In the genomic region with DNA sequence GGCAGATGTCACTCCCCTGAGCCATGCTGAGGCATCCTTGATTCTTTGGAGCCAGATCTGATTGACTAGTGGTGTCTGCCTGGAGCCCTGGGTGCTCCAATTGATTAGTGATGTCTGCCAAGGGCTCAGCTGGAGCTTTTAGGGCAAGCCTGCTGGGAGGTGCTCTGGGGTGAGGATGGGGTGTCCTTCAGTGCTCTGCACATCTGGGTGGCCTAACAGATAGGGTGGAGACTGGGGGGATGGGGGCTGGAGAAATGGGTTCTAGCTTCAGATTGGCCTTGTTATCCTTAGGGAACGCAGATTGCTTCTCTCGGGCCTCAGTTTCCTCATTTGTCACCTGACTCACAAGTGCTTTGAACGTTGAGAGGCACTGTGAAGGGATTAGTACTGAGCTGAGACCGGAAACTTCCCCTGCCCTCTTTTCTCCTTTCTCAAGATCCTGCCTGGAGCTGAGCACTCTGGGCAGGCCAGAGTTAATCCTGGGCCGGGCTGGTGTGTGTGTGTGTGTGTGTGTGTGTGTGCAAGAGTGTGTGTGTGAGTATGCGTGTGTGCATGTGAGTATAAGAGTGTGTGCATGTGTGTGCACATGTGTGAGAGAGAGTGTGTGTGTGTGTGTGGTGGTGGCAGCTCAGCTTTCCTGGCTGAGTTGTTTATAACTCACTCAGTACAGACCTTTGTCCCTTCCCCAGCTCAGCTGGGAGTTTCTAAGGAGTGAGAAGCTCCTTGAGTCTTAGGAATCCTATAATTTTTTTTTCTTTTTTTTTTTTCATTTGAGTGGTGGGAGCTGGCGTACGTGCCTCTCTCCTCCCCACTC, we compare ENCODE assay signal across 18 cellular contexts. TPM values are rescaled to one million over a fixed set of nuclear protein-coding genes. Genes with fewer than 3 reads are reported as not detected.
A peak's percentile ranks its signal among the peaks of the same experiment; 100 is the strongest.
DNase-seq lines count a peak whose midpoint lies in the region; ATAC-seq, FAIRE-seq and TF ChIP-seq lines count a peak whose summit lies in the region.
"Had no signal": no experiment of that assay in that cellular context is flagged by ENCODE, and none has a peak within 500 bp of the region (broad histone marks: within the 10 kb centered on the region; RNA-seq: fewer than 3 reads in every experiment).

No MANE protein-coding gene starts in this region.

- H3K4me1 Mint-ChIP-seq in neural progenitor cell = peaks cover 56% of the 10 kb centered on the region

- WGBS in trophoblast cell (ENCODE audit: extremely low coverage, insufficient coverage, insufficient read length) = no CpG with 5 or more reads among the region's 8 CpGs

- H3K14ac ChIP-seq in trophoblast cell (ENCODE audit: low read length) = no peak overlapping the region

- no peak overlapping the region for H4K91ac ChIP-seq in trophoblast cell (ENCODE audit: low read depth, low read length)

- no peaks in the 10 kb centered on the region for H3K36me3 Mint-ChIP-seq in neural progenitor cell
- H3K36me3 Mint-ChIP-seq: activated naive CD4-positive, alpha-beta T cell treated with anti-CD3 and anti-CD28 coated beads, Interleukin-2, amount 50 U/mL, for 72 hours had no signal

- CTCF ChIA-PET in OCI-LY7 (lab: Charles Lee; ENCODE audit: unreplicated experiment) = interaction anchor here (0.9 to 1.1 kb wide), 2 partner anchors 9 to 178 kb away, joined by 3 to 4 read pairs; no protein-coding TSS in a partner anchor

- no TSS peak for BruUV-seq in OCI-LY7 (replicated peaks; lab: Mats Ljungman, UMichigan)

- H3K4me2 ChIP-seq in OCI-LY7 (ENCODE audit: low read length) (no peak overlapping the region), neural progenitor cell (peak overlapping the region; percentile 35), trophoblast cell (ENCODE audit: low read length) (no peak overlapping the region)

- peak overlapping the region; percentile 31 to 52 for H3K9ac ChIP-seq in duodenal mucosa (ENCODE audit: low read depth in 1 of 2, low read length in 2 of 2)
- H3K9ac ChIP-seq in neural progenitor cell = no peak overlapping the region
- no peak overlapping the region for H3K9ac ChIP-seq in trophoblast cell (ENCODE audit: low read length)

- H3K4me1 ChIP-seq in OCI-LY7 (ENCODE audit: insufficient read depth, low read length, poor library complexity, severe bottlenecking) = peaks cover 3% of the 10 kb centered on the region
- H3K4me1 ChIP-seq in duodenal mucosa (ENCODE audit: control insufficient read depth in 1 of 2, insufficient read depth in 2 of 2, low read length in 2 of 2) = peaks cover 56 to 65% of the 10 kb centered on the region in 2 donors
- H3K4me1 ChIP-seq in neural progenitor cell = peaks cover 29% of the 10 kb centered on the region
- H3K4me1 ChIP-seq in trophoblast cell (ENCODE audit: control insufficient read depth in 1 of 2, insufficient read depth in 2 of 2, low read length in 2 of 2) = peaks cover 8% of the 10 kb centered on the region in 2 experiments
- H3K4me1 ChIP-seq: BE2C had no signal

- no peak overlapping the region for H3K4me3 ChIP-seq in OCI-LY7 (ENCODE audit: low read depth, low read length, poor library complexity, severe bottlenecking)
- peak overlapping the region in 1 of 2 donors; percentile 34 for H3K4me3 ChIP-seq in duodenal mucosa (ENCODE audit: low read depth in 1 of 2, low read length in 2 of 2)
- H3K4me3 ChIP-seq in neural progenitor cell = no peak overlapping the region
- H3K4me3 ChIP-seq in trophoblast cell (ENCODE audit: low read depth, low read length) = no peak overlapping the region
- H3K4me3 ChIP-seq: esophagus squamous epithelium, psoas muscle had no signal

- intact Hi-C loops in OCI-LY7 (cut with micrococcal nuclease; ENCODE audit: unreplicated experiment) = no loop called here

- TF ChIP-seq POLR2A in GM12891 (IDR thresholded peaks at IDR 0.05; ENCODE audit: low read depth, low read length) = no peak

- H3K36me3 ChIP-seq in OCI-LY7 (ENCODE audit: insufficient read depth, low read length) = no peaks in the 10 kb centered on the region
- no peaks in the 10 kb centered on the region for H3K36me3 ChIP-seq in duodenal mucosa (ENCODE audit: control insufficient read depth in 1 of 2, insufficient read depth in 2 of 2, low read length in 2 of 2)
- H3K36me3 ChIP-seq in neural progenitor cell = no peaks in the 10 kb centered on the region
- H3K36me3 ChIP-seq in trophoblast cell (ENCODE audit: control insufficient read depth in 1 of 2, insufficient read depth in 2 of 2, low read length in 2 of 2) = no peaks in the 10 kb centered on the region
- H3K36me3 ChIP-seq: BE2C, esophagus squamous epithelium had no signal

- H2AK5ac ChIP-seq in trophoblast cell (ENCODE audit: low read length) = no peak overlapping the region

- H3K27ac ChIP-seq in OCI-LY7 (ENCODE audit: low read depth, low read length, poor library complexity, severe bottlenecking) (no peak overlapping the region), duodenal mucosa (ENCODE audit: low read depth, low read length) (no peak overlapping the region), neural progenitor cell (no peak overlapping the region), trophoblast cell (ENCODE audit: low read depth, low read length) (no peak overlapping the region)
- H3K27ac ChIP-seq: psoas muscle had no signal

- no peak overlapping the region for H2BK5ac ChIP-seq in trophoblast cell (ENCODE audit: low read depth, low read length, poor library complexity)

- H2BK120ac ChIP-seq in trophoblast cell (ENCODE audit: insufficient read depth, low read length, poor library complexity) = no peak overlapping the region

- no peak overlapping the region for H4K8ac ChIP-seq in trophoblast cell (ENCODE audit: low read depth, low read length)

- DNase-seq in GM12891 (ENCODE audit: insufficient read length, low spot score) = no peak
- DNase-seq in OCI-LY7 (ENCODE audit: low spot score) = peak; percentile 26
- peak; percentile 59 for DNase-seq in neural progenitor cell (ENCODE audit: low spot score)
- DNase-seq in stimulated activated CD4-positive, alpha-beta T cell treated with anti-CD3 and anti-CD28 coated beads, Interleukin-1b, Interleukin-23, amount 100 ng/mL, for 48 hours = no peak
- no peak for DNase-seq in trophoblast cell
- DNase-seq: BE2C, DMS79, esophagus squamous epithelium, Karpas-422, NCI-H187 treated with DMSO at 0.1 percent for 48 hours, NCI-H69, psoas muscle had no signal

- peak; percentile 20 for FAIRE-seq in GM12891 (lab: Jason Lieb, UNC)
- FAIRE-seq: urothelium cell line had no signal

- H3K9me3 Mint-ChIP-seq in neural progenitor cell = no peaks in the 10 kb centered on the region
- H3K9me3 Mint-ChIP-seq: activated naive CD4-positive, alpha-beta T cell treated with anti-CD3 and anti-CD28 coated beads, Interleukin-2, amount 50 U/mL, for 72 hours had no signal

- no peak overlapping the region for H2BK12ac ChIP-seq in trophoblast cell (ENCODE audit: low read length)

- H3K27me3 Mint-ChIP-seq in neural progenitor cell (ENCODE audit: insufficient read depth, low read depth) = peaks cover 13% of the 10 kb centered on the region

- peak overlapping the region; percentile 12 for H3K4me3 Mint-ChIP-seq in neural progenitor cell

- H4K20me1 ChIP-seq in OCI-LY7 (ENCODE audit: insufficient read depth, low read length) = no peaks in the 10 kb centered on the region
- no peaks in the 10 kb centered on the region for H4K20me1 ChIP-seq in neural progenitor cell (ENCODE audit: low read depth)

- peaks cover 32% of the 10 kb centered on the region for H3F3A ChIP-seq in neural progenitor cell (ENCODE audit: low read depth)

- peak overlapping the region; percentile 14 for H3K27ac Mint-ChIP-seq in neural progenitor cell
- H3K27ac Mint-ChIP-seq: activated naive CD4-positive, alpha-beta T cell treated with anti-CD3 and anti-CD28 coated beads, Interleukin-2, amount 50 U/mL, for 72 hours had no signal

- H3K9me3 ChIP-seq in OCI-LY7 (ENCODE audit: low read length) (peaks cover 8% of the 10 kb centered on the region; the same call in 1 of the 2 replicates), duodenal mucosa (ENCODE audit: control insufficient read depth in 1 of 2, low read length in 2 of 2) (no peaks in the 10 kb centered on the region), neural progenitor cell (ENCODE audit: low read depth) (no peaks in the 10 kb centered on the region), trophoblast cell (ENCODE audit: insufficient read depth, low read depth, low read length) (peaks cover 6% of the 10 kb centered on the region)
- H3K9me3 ChIP-seq: BE2C, esophagus squamous epithelium, psoas muscle had no signal

- H2AFZ ChIP-seq in OCI-LY7 (ENCODE audit: low read length) (no peak overlapping the region), neural progenitor cell (replicated peaks) (no peak overlapping the region), trophoblast cell (ENCODE audit: insufficient read depth, low read length, poor library complexity) (no peak overlapping the region)

- no peak overlapping the region for H3K23ac ChIP-seq in trophoblast cell (ENCODE audit: low read length)

- H3K4ac ChIP-seq in trophoblast cell (ENCODE audit: low read depth, low read length) = no peak overlapping the region

- H3K18ac ChIP-seq in trophoblast cell (ENCODE audit: low read length) = no peak overlapping the region

- POLR2A ChIA-PET in OCI-LY7 (lab: Charles Lee) = interaction anchor here (0.6 to 1.0 kb wide), 2 partner anchors 40 to 106 kb away, joined by 3 read pairs; no protein-coding TSS in a partner anchor

- H3K9me2 ChIP-seq in OCI-LY7 (ENCODE audit: insufficient read depth, low read length) = no peaks in the 10 kb centered on the region

- H3K79me1 ChIP-seq in trophoblast cell (ENCODE audit: low read length) = no peaks in the 10 kb centered on the region

- TF ChIP-seq CTCF in OCI-LY7 (conservative IDR thresholded peaks at IDR 0.05; ENCODE audit: low read length) (no peak), neural progenitor cell (IDR thresholded peaks at IDR 0.05) (no peak)

- ATAC-seq in HG03432 (IDR thresholded peaks at IDR 0.05; ENCODE audit: unreplicated experiment) = no peak
- ATAC-seq in HG03354 (IDR thresholded peaks at IDR 0.05; ENCODE audit: poor library complexity, severe bottlenecking, unreplicated experiment) = no peak
- ATAC-seq: activated CD4-positive, CD25-positive, alpha-beta regulatory T cell treated with anti-CD3 and anti-CD28 coated beads, Interleukin-2, amount 50 U/mL, for 24 hours; psoas muscle had no signal

- no peaks in the 10 kb centered on the region for H3K27me3 ChIP-seq in duodenal mucosa (ENCODE audit: control insufficient read depth in 1 of 2, insufficient read depth in 2 of 2, low read length in 2 of 2)
- peaks cover 32% of the 10 kb centered on the region for H3K27me3 ChIP-seq in neural progenitor cell
- no peaks in the 10 kb centered on the region for H3K27me3 ChIP-seq in trophoblast cell (ENCODE audit: insufficient read depth, low read length)
- H3K27me3 ChIP-seq: BE2C, esophagus squamous epithelium had no signal

- H3K79me2 ChIP-seq in OCI-LY7 (ENCODE audit: insufficient read depth, low read depth, low read length) (no peaks in the 10 kb centered on the region), neural progenitor cell (ENCODE audit: low read depth) (no peaks in the 10 kb centered on the region), trophoblast cell (ENCODE audit: control insufficient read depth, insufficient read depth, low read length, poor library complexity) (no peaks in the 10 kb centered on the region)

- no peak overlapping the region for H4K12ac ChIP-seq in trophoblast cell (ENCODE audit: low read depth, low read length)

RNA-seq across cellular contexts. Expression of a gene that starts 5.6 kb away (rescaled TPM):
- 0.19 TPM for polyA plus RNA-seq in GM12891 (2012; ENCODE audit: low read depth, missing spikeins)
- total RNA-seq in OCI-LY7 (2014; rRNA removed; shearing (Covaris generic)) = 16.9 and 21.2 TPM in 2 replicates
- 2.8 and 3.4 TPM in 2 replicates for total RNA-seq in OCI-LY7 (2022)
- total RNA-seq in neural progenitor cell (ENCODE audit: low replicate concordance) = 12.2 and 32.7 TPM in 2 replicates
- 63.3 and 64.2 TPM in 2 replicates for polyA plus RNA-seq in trophoblast cell (2013)

Comparison
In these comparisons a context has a peak if more than half of its experiments do, and no peak if none do; other contexts are left out.
1. DNase-seq: peak in OCI-LY7 (single experiment) and neural progenitor cell (single experiment); none in GM12891 (single experiment), stimulated activated CD4-positive, alpha-beta T cell treated with anti-CD3 and anti-CD28 coated beads, Interleukin-1b, Interleukin-23, amount 100 ng/mL, for 48 hours (single experiment) and trophoblast cell (0 of 2).
2. H3K9ac ChIP-seq: peak in duodenal mucosa (2 of 2); none in neural progenitor cell (single experiment) and trophoblast cell (single experiment).